10 cellular contexts compared by ENCODE assay signal in genomic region chr20:34472246-34472925, GRCh38. TPM values are rescaled to one million over a fixed set of nuclear protein-coding genes. Genes with fewer than 3 reads are reported as not detected.
DNase-seq lines count a peak whose midpoint lies in the region; ATAC-seq and TF ChIP-seq lines count a peak whose summit lies in the region.
"Had no signal": no experiment of that assay in that cellular context is flagged by ENCODE, and none has a peak within 500 bp of the region (broad histone marks: within the 10 kb centered on the region; RNA-seq: fewer than 3 reads in every experiment).

No MANE protein-coding gene starts in this region.

- H3K4me1 ChIP-seq in heart left ventricle (peaks cover 0 to 29% (median 16%) of the 10 kb centered on the region in 12 donors), right atrium auricular region (peaks cover 0 to 13% of the 10 kb centered on the region in 2 donors)

- peak overlapping the region; percentile 11; the same call in 1 of the 2 replicates for H3K27ac Mint-ChIP-seq in WTC11
- H3K27ac Mint-ChIP-seq: natural killer cell treated with Interleukin-12 subunit alpha and Interleukin-12 subunit beta and Interleukin-15 and Interleukin-18, amount 100 ng/mL, for 72 hours had no signal

- TF ChIP-seq POLR2A in heart left ventricle (IDR thresholded peaks at IDR 0.05), result no peak

- H3K27ac ChIP-seq in heart left ventricle (peak overlapping the region in 8 of 12 donors; percentile 3 to 23 (median 12)), right atrium auricular region (peak overlapping the region; percentile 23 to 49)

- no peak for TF ChIP-seq CTCF in heart left ventricle (IDR thresholded peaks at IDR 0.05)
- no peak for TF ChIP-seq CTCF in WTC11 (IDR thresholded peaks at IDR 0.05)
- no peak for TF ChIP-seq CTCF in right atrium auricular region (IDR thresholded peaks at IDR 0.05)

- H3K9me3 Mint-ChIP-seq in WTC11, result peaks cover 4% of the 10 kb centered on the region
- H3K9me3 Mint-ChIP-seq in activated T-cell treated with anti-CD3 and anti-CD28 coated beads, Interleukin-2, amount 50 U/mL, for 4 hours, result no peaks in the 10 kb centered on the region
- H3K9me3 Mint-ChIP-seq: CD8-positive, alpha-beta memory T cell; natural killer cell treated with Interleukin-12 subunit alpha and Interleukin-12 subunit beta and Interleukin-15 and Interleukin-18, amount 100 ng/mL, for 72 hours had no signal

- peak; percentile 57 to 82 (median 78) for ATAC-seq in heart left ventricle
- ATAC-seq in WTC11, result no peak
- ATAC-seq in HG02798 (IDR thresholded peaks at IDR 0.05; ENCODE audit: poor library complexity, unreplicated experiment), result no peak
- ATAC-seq in activated T-cell treated with anti-CD3 and anti-CD28 coated beads, Interleukin-2, amount 50 U/mL, for 4 hours, result no peak

- H3K9me3 ChIP-seq in heart left ventricle, result no peaks in the 10 kb centered on the region
- no peaks in the 10 kb centered on the region for H3K9me3 ChIP-seq in right atrium auricular region

- CTCF ChIA-PET in WTC11 (lab: Charles Lee), result interaction anchor here (1.3 to 2.6 kb wide), 2 partner anchors 50 to 160 kb away, joined by 5 to 36 read pairs; no protein-coding TSS in a partner anchor

- no peak overlapping the region for H3K4me3 Mint-ChIP-seq in WTC11
- no peak overlapping the region for H3K4me3 Mint-ChIP-seq in activated T-cell treated with anti-CD3 and anti-CD28 coated beads, Interleukin-2, amount 50 U/mL, for 4 hours
- H3K4me3 Mint-ChIP-seq: CD8-positive, alpha-beta memory T cell; natural killer cell treated with Interleukin-12 subunit alpha and Interleukin-12 subunit beta and Interleukin-15 and Interleukin-18, amount 100 ng/mL, for 72 hours had no signal

- H3K27me3 ChIP-seq in heart left ventricle, result no peaks in the 10 kb centered on the region
- no peaks in the 10 kb centered on the region for H3K27me3 ChIP-seq in right atrium auricular region

- peaks cover 0 to 67% (median 39%) of the 10 kb centered on the region in 9 donors for H3K36me3 ChIP-seq in heart left ventricle
- H3K36me3 ChIP-seq in right atrium auricular region, result peaks cover 16% of the 10 kb centered on the region

- DNase-seq in heart left ventricle (no peak), cardiac septum (ENCODE audit: low spot score) (no peak), WTC11 (ENCODE audit: low spot score) (no peak), right atrium auricular region (ENCODE audit: low spot score) (no peak), SHP77 (lab: John Stamatoyannopoulos, UW) (no peak), T-helper 2 cell (no peak)
- no peak for DNase-seq in activated T-cell treated with anti-CD3 and anti-CD28 coated beads, Interleukin-2, amount 50 U/mL, for 4 hours

- intact Hi-C loops in heart left ventricle (cut with DNase I) (loop anchor here in 5 of 10 donors (5.0 to 10.0 kb wide), 3 partner anchors 52 to 160 kb away; no protein-coding TSS in a partner anchor), cardiac septum (cut with DNase I) (loop anchor here (5.0 kb wide), 1 partner anchor 50 kb away; no protein-coding TSS in a partner anchor)

- no peaks in the 10 kb centered on the region for H3K27me3 Mint-ChIP-seq in WTC11 (ENCODE audit: low read depth)
- no peaks in the 10 kb centered on the region for H3K27me3 Mint-ChIP-seq in activated T-cell treated with anti-CD3 and anti-CD28 coated beads, Interleukin-2, amount 50 U/mL, for 4 hours (ENCODE audit: low read depth)
- H3K27me3 Mint-ChIP-seq: natural killer cell treated with Interleukin-12 subunit alpha and Interleukin-12 subunit beta and Interleukin-15 and Interleukin-18, amount 100 ng/mL, for 72 hours had no signal

- POLR2A ChIA-PET in WTC11 (lab: Charles Lee), result interaction anchor here (0.5 kb wide), 1 partner anchor 11 kb away, joined by 7 read pairs; no protein-coding TSS in a partner anchor

- no peaks in the 10 kb centered on the region for H3K4me1 Mint-ChIP-seq in WTC11
- H3K4me1 Mint-ChIP-seq in activated T-cell treated with anti-CD3 and anti-CD28 coated beads, Interleukin-2, amount 50 U/mL, for 4 hours (ENCODE audit: low read depth), result peaks cover 6% of the 10 kb centered on the region

- 54 to 69% (median 58%) methylated on average over 6 of the region's 6 CpGs for WGBS in heart left ventricle, 4 donors

- peaks cover 32% of the 10 kb centered on the region for H3K36me3 Mint-ChIP-seq in WTC11
- H3K36me3 Mint-ChIP-seq in activated T-cell treated with anti-CD3 and anti-CD28 coated beads, Interleukin-2, amount 50 U/mL, for 4 hours (ENCODE audit: insufficient read depth), result peaks cover 26% of the 10 kb centered on the region
- H3K36me3 Mint-ChIP-seq: natural killer cell treated with Interleukin-12 subunit alpha and Interleukin-12 subunit beta and Interleukin-15 and Interleukin-18, amount 100 ng/mL, for 72 hours had no signal

- H3K4me3 ChIP-seq in heart left ventricle (no peak overlapping the region), right atrium auricular region (no peak overlapping the region)

TF ChIP-seq in WTC11, 78 proteins besides CTCF, POLR2A, EP300 and RAD21:
- TF ChIP-seq SMAD4 (CRISPR knock-in tag; IDR thresholded peaks at IDR 0.05) (no peak), SOX15 (CRISPR knock-in tag; IDR thresholded peaks at IDR 0.05) (no peak), E2F1 (CRISPR knock-in tag; IDR thresholded peaks at IDR 0.05) (no peak), ZNF671 (CRISPR knock-in tag; IDR thresholded peaks at IDR 0.05) (no peak), E2F5 (CRISPR knock-in tag; IDR thresholded peaks at IDR 0.05) (no peak), FOXK1 (CRISPR knock-in tag; IDR thresholded peaks at IDR 0.05) (no peak), ZNF138 (CRISPR knock-in tag; conservative IDR thresholded peaks at IDR 0.05) (no peak), RORB (CRISPR knock-in tag; IDR thresholded peaks at IDR 0.05) (no peak), GTF2I (CRISPR knock-in tag; conservative IDR thresholded peaks at IDR 0.05) (no peak)

RNA-seq across cellular contexts. Expression of gene DYNLRB1, which starts 43.8 kb away (rescaled TPM):
- total RNA-seq in heart left ventricle (100 to 1,000 TPM; 129 to 376 (median 145) TPM), cardiac septum (157 TPM), WTC11 (2021) (99.3 to 126 TPM (median 115 TPM) in 3 replicates), right atrium auricular region (100 to 1,000 TPM; 189 to 252 TPM)
- polyA plus RNA-seq in heart left ventricle, result 100 to 1,000 TPM; 200 to 405 TPM
- total RNA-seq in activated T-cell treated with anti-CD3 and anti-CD28 coated beads, Interleukin-2, amount 50 U/mL, for 4 hours, result 100 to 1,000 TPM; 103 to 116 (median 112) TPM

Comparison
In these comparisons a context has a peak if more than half of its experiments do, and no peak if none do; other contexts are left out.
1. ATAC-seq: peak in heart left ventricle (4 of 4); none in WTC11 (single experiment), HG02798 (single experiment) and activated T-cell treated with anti-CD3 and anti-CD28 coated beads, Interleukin-2, amount 50 U/mL, for 4 hours (0 of 2).